Comparison of ENCODE assay signal across 11 cellular contexts in genomic region chr5:128539038-128539429, GRCh38. TPM values are rescaled to one million over a fixed set of nuclear protein-coding genes. Genes with fewer than 3 reads are reported as not detected.
DNase-seq lines count a peak whose midpoint lies in the region; ATAC-seq lines count a peak whose summit lies in the region.
"Had no signal": no experiment of that assay in that cellular context is flagged by ENCODE, and none has a peak within 500 bp of the region (broad histone marks: within the 10 kb centered on the region; RNA-seq: fewer than 3 reads in every experiment).

No MANE protein-coding gene starts in this region.

- peaks cover 2 to 4% of the 10 kb centered on the region in 2 donors for H3K36me3 Mint-ChIP-seq in activated T-cell treated with anti-CD3 and anti-CD28 coated beads, Interleukin-2, amount 50 U/mL, for 72 hours (ENCODE audit: insufficient read depth in 2 of 2)
- H3K36me3 Mint-ChIP-seq: T-cell had no signal

- peak overlapping the region; percentile 68 for H3K4me3 ChIP-seq in iPS-18a (ENCODE audit: low read length)
- H3K4me3 ChIP-seq in skeletal muscle tissue (ENCODE audit: low read length in 3 of 3), result peak overlapping the region; percentile 55 to 62 (median 60)
- H3K4me3 ChIP-seq in effector memory CD4-positive, alpha-beta T cell (ENCODE audit: insufficient read depth, low read depth, low read length, poor library complexity, severe bottlenecking), result no peak overlapping the region
- H3K4me3 ChIP-seq: GM12878 had no signal

- H3K36me3 ChIP-seq in iPS-18a (ENCODE audit: control insufficient read depth, low read depth, low read length), result no peaks in the 10 kb centered on the region
- no peaks in the 10 kb centered on the region for H3K36me3 ChIP-seq in skeletal muscle tissue (ENCODE audit: control insufficient read depth in 3 of 3, insufficient read depth in 3 of 3, low read length in 3 of 3)
- H3K36me3 ChIP-seq in effector memory CD4-positive, alpha-beta T cell (ENCODE audit: control insufficient read depth, insufficient read depth, low read length), result no peaks in the 10 kb centered on the region

- DNase-seq in astrocyte of the hippocampus (ENCODE audit: low read depth, low spot score), result peak; percentile 80
- DNase-seq in effector memory CD4-positive, alpha-beta T cell, result no peak
- no peak for DNase-seq in activated T-cell treated with anti-CD3 and anti-CD28 coated beads, Interleukin-2, amount 50 U/mL, for 72 hours
- DNase-seq: effector memory CD8-positive, alpha-beta T cell; T-cell had no signal

- H3K9me3 ChIP-seq in iPS-18a (ENCODE audit: control insufficient read depth, low read depth, low read length) (no peaks in the 10 kb centered on the region), skeletal muscle tissue (ENCODE audit: control insufficient read depth in 3 of 3, low read length in 3 of 3) (peaks cover 0 to 5% (median 2%) of the 10 kb centered on the region in 3 donors)
- H3K9me3 ChIP-seq in effector memory CD4-positive, alpha-beta T cell (ENCODE audit: control insufficient read depth, low read length), result no peaks in the 10 kb centered on the region

- no peak overlapping the region for H3K4me3 Mint-ChIP-seq in activated T-cell treated with anti-CD3 and anti-CD28 coated beads, Interleukin-2, amount 50 U/mL, for 72 hours
- H3K4me3 Mint-ChIP-seq: effector memory CD8-positive, alpha-beta T cell; T-cell had no signal

- H3K27ac ChIP-seq in iPS-18a (ENCODE audit: low read length) (no peak overlapping the region), skeletal muscle tissue (ENCODE audit: low read depth, low read length) (no peak overlapping the region)
- no peak overlapping the region for H3K27ac ChIP-seq in effector memory CD4-positive, alpha-beta T cell (ENCODE audit: insufficient read depth, low read length, poor library complexity, severe bottlenecking)

- H3K4me1 ChIP-seq in iPS-18a (ENCODE audit: control insufficient read depth, low read depth, low read length) (peaks cover 11% of the 10 kb centered on the region), skeletal muscle tissue (ENCODE audit: control insufficient read depth in 3 of 3, insufficient read depth in 3 of 3, low read length in 3 of 3) (peaks cover 9 to 20% (median 15%) of the 10 kb centered on the region in 3 donors)
- no peaks in the 10 kb centered on the region for H3K4me1 ChIP-seq in effector memory CD4-positive, alpha-beta T cell (ENCODE audit: control insufficient read depth, insufficient read depth, low read length, poor library complexity, severe bottlenecking)

- ATAC-seq in HG02759 (IDR thresholded peaks at IDR 0.05; ENCODE audit: unreplicated experiment) (peak; percentile 30), GM18858 (IDR thresholded peaks at IDR 0.05; ENCODE audit: unreplicated experiment) (no peak), GM19455 (IDR thresholded peaks at IDR 0.05; ENCODE audit: unreplicated experiment) (no peak)
- no peak for ATAC-seq in activated T-cell treated with anti-CD3 and anti-CD28 coated beads, Interleukin-2, amount 50 U/mL, for 72 hours (replicated peaks in 1 of 2)
- ATAC-seq: effector memory CD8-positive, alpha-beta T cell; GM12878; T-cell had no signal

- peaks cover 33% of the 10 kb centered on the region for H3K27me3 Mint-ChIP-seq in activated T-cell treated with anti-CD3 and anti-CD28 coated beads, Interleukin-2, amount 50 U/mL, for 72 hours (ENCODE audit: low read depth)

- H3K27me3 ChIP-seq in iPS-18a (ENCODE audit: control insufficient read depth, insufficient read depth, low read length), result peaks cover 29% of the 10 kb centered on the region
- H3K27me3 ChIP-seq in skeletal muscle tissue (ENCODE audit: control insufficient read depth in 3 of 3, insufficient read depth in 3 of 3, low read length in 3 of 3), result peaks cover 35 to 40% (median 39%) of the 10 kb centered on the region in 3 donors
- H3K27me3 ChIP-seq in effector memory CD4-positive, alpha-beta T cell (replicated peaks; ENCODE audit: control insufficient read depth, insufficient read depth, low read length, poor library complexity, severe bottlenecking), result peaks cover 12% of the 10 kb centered on the region

- H3K27ac Mint-ChIP-seq in activated T-cell treated with anti-CD3 and anti-CD28 coated beads, Interleukin-2, amount 50 U/mL, for 72 hours, result no peak overlapping the region
- H3K27ac Mint-ChIP-seq: effector memory CD8-positive, alpha-beta T cell; T-cell had no signal

- no peaks in the 10 kb centered on the region for H3K4me1 Mint-ChIP-seq in activated T-cell treated with anti-CD3 and anti-CD28 coated beads, Interleukin-2, amount 50 U/mL, for 72 hours (ENCODE audit: low read depth)

- H3K9ac ChIP-seq in iPS-18a (ENCODE audit: low read length), result peak overlapping the region; percentile 62
- H3K9ac ChIP-seq in skeletal muscle tissue (ENCODE audit: low read depth in 1 of 3, low read length in 3 of 3), result peak overlapping the region in 1 of 3 donors; percentile 33

- peaks cover 3 to 5% of the 10 kb centered on the region in 2 donors for H3K9me3 Mint-ChIP-seq in activated T-cell treated with anti-CD3 and anti-CD28 coated beads, Interleukin-2, amount 50 U/mL, for 72 hours
- H3K9me3 Mint-ChIP-seq: effector memory CD8-positive, alpha-beta T cell had no signal

RNA-seq across cellular contexts. Expression of gene FBN2, which starts 1.0 kb away (rescaled TPM):
- total RNA-seq in skeletal muscle tissue, result 86.1 TPM
- under 1 TPM in 1 of 2 donors, not detected in 1; 0.05 TPM for total RNA-seq in activated T-cell treated with anti-CD3 and anti-CD28 coated beads, Interleukin-2, amount 50 U/mL, for 72 hours

Comparison
In these comparisons a context has a peak if more than half of its experiments do, and no peak if none do; other contexts are left out.
1. RNA of gene FBN2, which starts 1.0 kb away (total RNA-seq): 86.1 TPM in skeletal muscle tissue (single experiment); 0.05 TPM in activated T-cell treated with anti-CD3 and anti-CD28 coated beads, Interleukin-2, amount 50 U/mL, for 72 hours; every median in the first group is over 10 times any median in the second.